In genomic region chr20:19301843-19302242, GRCh38 we compare ENCODE assay signal across 16 cellular contexts.
DNase-seq lines count a peak whose midpoint lies in the region; ATAC-seq and TF ChIP-seq lines count a peak whose summit lies in the region.
"Had no signal": no experiment of that assay in that cellular context is flagged by ENCODE, and none has a peak within 500 bp of the region (broad histone marks: within the 10 kb centered on the region; RNA-seq: fewer than 3 reads in every experiment).

No MANE protein-coding gene starts in this region.

- H3K27me3 ChIP-seq in endodermal cell (ENCODE audit: control insufficient read depth, insufficient read depth, low read length, poor library complexity, severe bottlenecking) (no peaks in the 10 kb centered on the region), upper lobe of right lung (no peaks in the 10 kb centered on the region), ascending aorta (no peaks in the 10 kb centered on the region)

- H3K36me3 Mint-ChIP-seq in endodermal cell (ENCODE audit: low read depth) = no peaks in the 10 kb centered on the region

- H3K36me3 ChIP-seq in endodermal cell (ENCODE audit: control insufficient read depth, insufficient read depth, low read length) (no peaks in the 10 kb centered on the region), upper lobe of right lung (no peaks in the 10 kb centered on the region), ascending aorta (no peaks in the 10 kb centered on the region)

- H3K9me3 ChIP-seq in endodermal cell (ENCODE audit: control insufficient read depth, low read length) = peaks cover 6% of the 10 kb centered on the region
- no peaks in the 10 kb centered on the region for H3K9me3 ChIP-seq in upper lobe of right lung
- peaks cover 0 to 3% of the 10 kb centered on the region in 2 donors for H3K9me3 ChIP-seq in ascending aorta

- WGBS in endodermal cell (ENCODE audit: insufficient coverage in 1 of 2, insufficient read length in 1 of 2), 2 experiments = 88 to 100% methylated on average over 1 to 2 of the region's 2 CpGs

- no peak overlapping the region for H3K4me3 Mint-ChIP-seq in endodermal cell
- H3K4me3 Mint-ChIP-seq: B cell; CD4-positive, alpha-beta T cell; HFFc6; IgD-negative memory B cell had no signal

- peak; percentile 93 for ATAC-seq in upper lobe of right lung

- H3K9ac ChIP-seq in endodermal cell (ENCODE audit: extremely low read depth, low read length, poor library complexity, severe bottlenecking) = no peak overlapping the region

- H3K4me3 ChIP-seq in endodermal cell (ENCODE audit: low read length) (no peak overlapping the region), upper lobe of right lung (no peak overlapping the region), ascending aorta (no peak overlapping the region)

- intact Hi-C loops in upper lobe of right lung (cut with DNase I) = no loop called here
- intact Hi-C loops in ascending aorta (cut with DNase I) = no loop called here

- no peak overlapping the region for H3K27ac ChIP-seq in endodermal cell (ENCODE audit: low read depth, low read length)
- H3K27ac ChIP-seq in upper lobe of right lung = no peak overlapping the region
- no peak overlapping the region for H3K27ac ChIP-seq in ascending aorta

- peak; percentile 18 for DNase-seq in M059J (ENCODE audit: low read depth)
- peak; percentile 2 for DNase-seq in endodermal cell
- peak; percentile 31 for DNase-seq in islet precursor cell
- no peak for DNase-seq in upper lobe of right lung
- DNase-seq in ascending aorta (ENCODE audit: low spot score in 2 of 2) = no peak
- DNase-seq in DMS 273 treated with DMSO at 0.1 percent for 48 hours (lab: John Stamatoyannopoulos, UW) = no peak
- no peak for DNase-seq in hippocampal formation (lab: John Stamatoyannopoulos, UW)
- DNase-seq: C1 segment of cervical spinal cord; CD4-positive, alpha-beta T cell; DMS153; DND-41; GDM1; HCEC 1CT; HFFc6 had no signal

- H3K27me3 Mint-ChIP-seq in endodermal cell (ENCODE audit: insufficient read depth) = no peaks in the 10 kb centered on the region
- H3K27me3 Mint-ChIP-seq: CD4-positive, alpha-beta T cell had no signal

- no peaks in the 10 kb centered on the region for H3K9me3 Mint-ChIP-seq in endodermal cell

- no peak overlapping the region for H3K27ac Mint-ChIP-seq in endodermal cell
- H3K27ac Mint-ChIP-seq: B cell; CD4-positive, alpha-beta T cell; HFFc6; IgD-negative memory B cell had no signal

- TF ChIP-seq CTCF in endodermal cell (conservative IDR thresholded peaks at IDR 0.05) (no peak), upper lobe of right lung (IDR thresholded peaks at IDR 0.05) (no peak), ascending aorta (IDR thresholded peaks at IDR 0.05) (no peak)

- H3K4me1 ChIP-seq in endodermal cell (ENCODE audit: control insufficient read depth, insufficient read depth, low read length) (no peaks in the 10 kb centered on the region), upper lobe of right lung (no peaks in the 10 kb centered on the region), ascending aorta (peaks cover 0 to 3% of the 10 kb centered on the region in 2 donors)

- no peaks in the 10 kb centered on the region for H3K4me1 Mint-ChIP-seq in endodermal cell
- H3K4me1 Mint-ChIP-seq: B cell, IgD-negative memory B cell had no signal

Comparison
In these comparisons a context has a peak if more than half of its experiments do, and no peak if none do; other contexts are left out.
1. DNase-seq: peak in M059J (single experiment), endodermal cell (single experiment) and islet precursor cell (single experiment); none in upper lobe of right lung (single experiment), ascending aorta (0 of 2), DMS 273 treated with DMSO at 0.1 percent for 48 hours (single experiment) and hippocampal formation (0 of 2).